Comparison of ENCODE assay signal across 3 cellular contexts in genomic region chrY:17018126-17018525, GRCh38.
"Had no signal": no experiment of that assay in that cellular context is flagged by ENCODE, and none has a peak within 500 bp of the region (broad histone marks: within the 10 kb centered on the region; RNA-seq: fewer than 3 reads in every experiment).

No MANE protein-coding gene starts in this region.

- DNase-seq: GDM1, GF-D8 had no signal

- ATAC-seq: GM12878 had no signal

- H3K4me3 ChIP-seq: GM12878 had no signal
